In the genomic region with DNA sequence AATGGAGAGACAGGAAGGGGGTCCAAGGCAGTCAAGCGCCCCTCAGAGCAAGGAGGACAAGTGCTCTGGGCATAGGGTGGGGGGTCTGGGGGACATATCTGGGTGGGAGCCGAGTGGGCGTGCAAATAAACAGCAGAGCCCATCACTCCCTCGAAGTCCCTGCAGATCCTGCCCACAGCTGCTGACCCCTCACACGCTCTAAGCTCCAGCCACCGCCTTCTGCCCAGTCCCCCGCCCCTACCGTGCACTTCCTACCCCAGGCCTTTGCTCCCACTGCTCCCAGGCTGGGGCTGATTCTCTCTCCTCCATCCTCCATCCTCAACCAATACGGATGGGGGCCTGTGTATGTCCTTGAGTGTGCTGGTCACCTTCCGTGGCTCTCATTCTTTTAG, we compare ENCODE assay signal across 1 cellular context.
TF ChIP-seq lines count a peak whose summit lies in the region.

No MANE protein-coding gene starts in this region.

TF ChIP-seq in HepG2, 621 proteins besides CTCF, POLR2A, EP300 and RAD21:
- no peak for TF ChIP-seq MIER2 (CRISPR knock-in tag; IDR thresholded peaks at IDR 0.05)
- TF ChIP-seq, protein P1, sequence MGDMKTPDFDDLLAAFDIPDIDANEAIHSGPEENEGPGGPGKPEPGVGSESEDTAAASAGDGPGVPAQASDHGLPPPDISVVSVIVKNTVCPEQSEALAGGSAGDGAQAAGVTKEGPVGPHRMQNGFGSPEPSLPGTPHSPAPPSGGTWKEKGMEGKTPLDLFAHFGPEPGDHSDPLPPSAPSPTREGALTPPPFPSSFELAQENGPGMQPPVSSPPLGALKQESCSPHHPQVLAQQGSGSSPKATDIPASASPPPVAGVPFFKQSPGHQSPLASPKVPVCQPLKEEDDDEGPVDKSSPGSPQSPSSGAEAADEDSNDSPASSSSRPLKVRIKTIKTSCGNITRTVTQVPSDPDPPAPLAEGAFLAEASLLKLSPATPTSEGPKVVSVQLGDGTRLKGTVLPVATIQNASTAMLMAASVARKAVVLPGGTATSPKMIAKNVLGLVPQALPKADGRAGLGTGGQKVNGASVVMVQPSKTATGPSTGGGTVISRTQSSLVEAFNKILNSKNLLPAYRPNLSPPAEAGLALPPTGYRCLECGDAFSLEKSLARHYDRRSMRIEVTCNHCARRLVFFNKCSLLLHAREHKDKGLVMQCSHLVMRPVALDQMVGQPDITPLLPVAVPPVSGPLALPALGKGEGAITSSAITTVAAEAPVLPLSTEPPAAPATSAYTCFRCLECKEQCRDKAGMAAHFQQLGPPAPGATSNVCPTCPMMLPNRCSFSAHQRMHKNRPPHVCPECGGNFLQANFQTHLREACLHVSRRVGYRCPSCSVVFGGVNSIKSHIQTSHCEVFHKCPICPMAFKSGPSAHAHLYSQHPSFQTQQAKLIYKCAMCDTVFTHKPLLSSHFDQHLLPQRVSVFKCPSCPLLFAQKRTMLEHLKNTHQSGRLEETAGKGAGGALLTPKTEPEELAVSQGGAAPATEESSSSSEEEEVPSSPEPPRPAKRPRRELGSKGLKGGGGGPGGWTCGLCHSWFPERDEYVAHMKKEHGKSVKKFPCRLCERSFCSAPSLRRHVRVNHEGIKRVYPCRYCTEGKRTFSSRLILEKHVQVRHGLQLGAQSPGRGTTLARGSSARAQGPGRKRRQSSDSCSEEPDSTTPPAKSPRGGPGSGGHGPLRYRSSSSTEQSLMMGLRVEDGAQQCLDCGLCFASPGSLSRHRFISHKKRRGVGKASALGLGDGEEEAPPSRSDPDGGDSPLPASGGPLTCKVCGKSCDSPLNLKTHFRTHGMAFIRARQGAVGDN (CRISPR knock-in tag; IDR thresholded peaks at IDR 0.05), result peak; percentile 54
- TF ChIP-seq, protein P2, sequence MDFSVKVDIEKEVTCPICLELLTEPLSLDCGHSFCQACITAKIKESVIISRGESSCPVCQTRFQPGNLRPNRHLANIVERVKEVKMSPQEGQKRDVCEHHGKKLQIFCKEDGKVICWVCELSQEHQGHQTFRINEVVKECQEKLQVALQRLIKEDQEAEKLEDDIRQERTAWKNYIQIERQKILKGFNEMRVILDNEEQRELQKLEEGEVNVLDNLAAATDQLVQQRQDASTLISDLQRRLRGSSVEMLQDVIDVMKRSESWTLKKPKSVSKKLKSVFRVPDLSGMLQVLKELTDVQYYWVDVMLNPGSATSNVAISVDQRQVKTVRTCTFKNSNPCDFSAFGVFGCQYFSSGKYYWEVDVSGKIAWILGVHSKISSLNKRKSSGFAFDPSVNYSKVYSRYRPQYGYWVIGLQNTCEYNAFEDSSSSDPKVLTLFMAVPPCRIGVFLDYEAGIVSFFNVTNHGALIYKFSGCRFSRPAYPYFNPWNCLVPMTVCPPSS (IDR thresholded peaks at IDR 0.05), result no peak
- no peak for TF ChIP-seq KAT8 (CRISPR knock-in tag; IDR thresholded peaks at IDR 0.05)
- TF ChIP-seq ZIK1 (CRISPR knock-in tag; IDR thresholded peaks at IDR 0.05; ENCODE audit: borderline replicate concordance, low read depth), result no peak
- no peak for TF ChIP-seq ZNF605 (CRISPR knock-in tag; IDR thresholded peaks at IDR 0.05)
